In genomic region chr10:110219884-110220283, GRCh38 we compare ENCODE assay signal across 1 cellular context.
TF ChIP-seq lines count a peak whose summit lies in the region.

No MANE protein-coding gene starts in this region.

TF ChIP-seq in HepG2, 621 proteins besides CTCF, POLR2A, EP300 and RAD21 (continues in another document):
- TF ChIP-seq ATF6 (CRISPR knock-in tag; conservative IDR thresholded peaks at IDR 0.05) (no peak), THAP11 (CRISPR knock-in tag; IDR thresholded peaks at IDR 0.05) (peak; percentile 47; the same call in 1 of the 2 replicates), PHF21A (CRISPR knock-in tag; IDR thresholded peaks at IDR 0.05) (no peak), SALL1 (CRISPR knock-in tag; IDR thresholded peaks at IDR 0.05) (peak; percentile 33; the same call in 1 of the 2 replicates), ZKSCAN5 (CRISPR knock-in tag; IDR thresholded peaks at IDR 0.05) (no peak), ESRRA (CRISPR knock-in tag; IDR thresholded peaks at IDR 0.05; ENCODE audit: low read depth) (0 out of 2 replicates have a peak, but pooled peaks have one; percentile 35), CHD2 (IDR thresholded peaks at IDR 0.05; ENCODE audit: low read depth, low read length) (no peak), CENPX (CRISPR knock-in tag; IDR thresholded peaks at IDR 0.05) (no peak), REXO4 (CRISPR knock-in tag; IDR thresholded peaks at IDR 0.05; ENCODE audit: borderline replicate concordance) (no peak), KLF6 (CRISPR knock-in tag; IDR thresholded peaks at IDR 0.05) (no peak), ZNF337 (CRISPR knock-in tag; IDR thresholded peaks at IDR 0.05; ENCODE audit: borderline replicate concordance, low read depth) (no peak), ZSCAN12 (CRISPR knock-in tag; IDR thresholded peaks at IDR 0.05) (no peak), ZNF589 (CRISPR knock-in tag; conservative IDR thresholded peaks at IDR 0.05) (no peak), MIER3 (CRISPR knock-in tag; IDR thresholded peaks at IDR 0.05; ENCODE audit: borderline replicate concordance) (no peak), RFXAP (CRISPR knock-in tag; IDR thresholded peaks at IDR 0.05; ENCODE audit: borderline replicate concordance) (no peak), REPIN1 (CRISPR knock-in tag; IDR thresholded peaks at IDR 0.05; ENCODE audit: borderline replicate concordance, low read depth) (0 out of 2 replicates have a peak, but pooled peaks have one; percentile 25), SNAPC2 (CRISPR knock-in tag; IDR thresholded peaks at IDR 0.05) (no peak), ZNF382 (CRISPR knock-in tag; IDR thresholded peaks at IDR 0.05; ENCODE audit: borderline replicate concordance) (no peak), SCMH1 (CRISPR knock-in tag; IDR thresholded peaks at IDR 0.05; ENCODE audit: borderline replicate concordance) (no peak), ZSCAN22 (CRISPR knock-in tag; IDR thresholded peaks at IDR 0.05) (no peak), AHDC1 (CRISPR knock-in tag; IDR thresholded peaks at IDR 0.05; ENCODE audit: borderline replicate concordance) (no peak), TBL1XR1 (IDR thresholded peaks at IDR 0.05; ENCODE audit: borderline replicate concordance, low read length, partially characterized antibody) (no peak), PAWR (CRISPR knock-in tag; IDR thresholded peaks at IDR 0.05; ENCODE audit: borderline replicate concordance) (no peak), HMG20A (CRISPR knock-in tag; IDR thresholded peaks at IDR 0.05; ENCODE audit: borderline replicate concordance) (no peak), ZNF205 (CRISPR knock-in tag; IDR thresholded peaks at IDR 0.05) (no peak), TAF1 (CRISPR knock-in tag; IDR thresholded peaks at IDR 0.05) (no peak), HNRNPUL1 (IDR thresholded peaks at IDR 0.05; ENCODE audit: low read depth, low read length) (no peak), CREB1 (IDR thresholded peaks at IDR 0.05) (0 out of 2 replicates have a peak, but pooled peaks have one; percentile 7), CREB1 (CRISPR knock-in tag; IDR thresholded peaks at IDR 0.05) (0 out of 2 replicates have a peak, but pooled peaks have one; percentile 25), MXI1 (IDR thresholded peaks at IDR 0.05; ENCODE audit: borderline replicate concordance, low read depth, low read length) (no peak), GATAD2A (CRISPR knock-in tag; IDR thresholded peaks at IDR 0.05) (peak; percentile 30; the same call in 1 of the 2 replicates), ZSCAN5A (CRISPR knock-in tag; IDR thresholded peaks at IDR 0.05; ENCODE audit: borderline replicate concordance) (no peak), ZNF432 (CRISPR knock-in tag; IDR thresholded peaks at IDR 0.05; ENCODE audit: borderline replicate concordance) (no peak), GABPB1 (CRISPR knock-in tag; IDR thresholded peaks at IDR 0.05) (no peak), ARID5B (CRISPR knock-in tag; IDR thresholded peaks at IDR 0.05) (0 out of 2 replicates have a peak, but pooled peaks have one; percentile 17), ZFP62 (CRISPR knock-in tag; IDR thresholded peaks at IDR 0.05) (no peak), ZNF615 (CRISPR knock-in tag; IDR thresholded peaks at IDR 0.05; ENCODE audit: borderline replicate concordance) (no peak), MXD3 (CRISPR knock-in tag; IDR thresholded peaks at IDR 0.05) (no peak), ZNF18 (CRISPR knock-in tag; IDR thresholded peaks at IDR 0.05; ENCODE audit: insufficient replicate concordance) (no peak), ZNF549 (CRISPR knock-in tag; IDR thresholded peaks at IDR 0.05) (no peak), RBM39 (IDR thresholded peaks at IDR 0.05; ENCODE audit: low read depth, low read length, poor library complexity, severe bottlenecking) (no peak), FOSL1 (CRISPR knock-in tag; IDR thresholded peaks at IDR 0.05; ENCODE audit: borderline replicate concordance) (no peak)
